ENCODE assay signal across 1 cellular context in the genomic region with DNA sequence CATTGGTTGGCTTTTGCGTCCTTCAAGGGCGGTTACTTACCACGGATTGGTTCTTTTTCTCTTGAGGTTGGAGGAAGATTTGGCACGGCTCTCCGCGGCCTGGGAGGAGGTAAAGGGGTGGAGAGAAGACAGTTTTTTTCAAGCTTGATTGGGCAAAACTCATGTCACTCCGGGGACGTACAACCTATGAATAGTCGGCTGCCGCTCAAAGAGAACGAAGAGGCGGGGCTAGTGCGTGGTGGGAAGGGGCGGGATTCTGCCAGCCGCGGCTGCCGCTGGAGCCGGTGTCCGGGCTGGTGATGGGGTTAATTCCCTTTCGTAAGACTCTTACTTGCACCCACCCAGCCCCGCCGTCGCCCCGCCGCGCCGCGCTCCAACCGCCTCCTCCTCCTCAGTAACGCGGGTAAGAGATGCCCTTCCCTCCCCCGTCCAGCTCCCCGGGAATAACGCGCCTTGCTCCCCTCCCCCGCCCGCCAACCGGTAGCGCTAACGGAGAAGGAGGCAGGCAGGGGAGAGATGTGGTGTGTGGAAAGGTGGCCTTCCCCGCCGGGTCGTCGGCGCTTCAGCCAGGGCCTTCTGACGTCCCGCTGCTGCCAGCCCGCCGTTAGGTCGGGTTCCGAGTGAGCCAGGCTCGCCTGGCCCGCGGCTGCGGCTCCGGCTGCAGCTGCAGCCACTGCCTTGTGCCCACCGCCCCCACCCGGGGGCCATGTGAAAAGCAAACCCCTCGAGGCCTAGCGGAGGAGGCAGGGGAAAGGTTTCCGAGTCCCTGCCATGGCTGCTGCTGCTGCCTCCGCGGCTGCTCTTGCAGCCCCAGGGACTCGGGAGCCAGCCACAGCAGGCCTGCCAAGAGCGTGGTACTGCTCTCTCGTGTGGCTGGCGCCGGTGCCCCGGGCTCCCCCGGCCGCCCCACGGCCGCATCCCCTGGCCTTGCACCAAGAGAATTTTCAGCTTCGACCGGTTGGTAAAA.
A peak's percentile ranks its signal among the peaks of the same experiment; 100 is the strongest.
TF ChIP-seq lines count a peak whose summit lies in the region.

A gene (plus strand): TSS at position 254 of the 967 bp plus-strand sequence. CDS start 73,362 bp downstream, outside the sequence.

TF ChIP-seq in HepG2, 621 proteins besides CTCF, POLR2A, EP300 and RAD21 (continued from another document and continues in another):
- TF ChIP-seq, protein P1, sequence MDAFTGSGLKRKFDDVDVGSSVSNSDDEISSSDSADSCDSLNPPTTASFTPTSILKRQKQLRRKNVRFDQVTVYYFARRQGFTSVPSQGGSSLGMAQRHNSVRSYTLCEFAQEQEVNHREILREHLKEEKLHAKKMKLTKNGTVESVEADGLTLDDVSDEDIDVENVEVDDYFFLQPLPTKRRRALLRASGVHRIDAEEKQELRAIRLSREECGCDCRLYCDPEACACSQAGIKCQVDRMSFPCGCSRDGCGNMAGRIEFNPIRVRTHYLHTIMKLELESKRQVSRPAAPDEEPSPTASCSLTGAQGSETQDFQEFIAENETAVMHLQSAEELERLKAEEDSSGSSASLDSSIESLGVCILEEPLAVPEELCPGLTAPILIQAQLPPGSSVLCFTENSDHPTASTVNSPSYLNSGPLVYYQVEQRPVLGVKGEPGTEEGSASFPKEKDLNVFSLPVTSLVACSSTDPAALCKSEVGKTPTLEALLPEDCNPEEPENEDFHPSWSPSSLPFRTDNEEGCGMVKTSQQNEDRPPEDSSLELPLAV (CRISPR knock-in tag; conservative IDR thresholded peaks at IDR 0.05; ENCODE audit: low read depth) = no peak
- no peak for TF ChIP-seq SMC3 (IDR thresholded peaks at IDR 0.05; ENCODE audit: low read length)
- TF ChIP-seq BCL6 (CRISPR knock-in tag; IDR thresholded peaks at IDR 0.05) = no peak
- TF ChIP-seq ZNF652 (CRISPR knock-in tag; IDR thresholded peaks at IDR 0.05; ENCODE audit: borderline replicate concordance, low read depth) = peak; percentile 79
- TF ChIP-seq MTA1 (CRISPR knock-in tag; IDR thresholded peaks at IDR 0.05; ENCODE audit: borderline replicate concordance) = peak; percentile 69; the same call in 1 of the 2 replicates
- TF ChIP-seq ISL2 (CRISPR knock-in tag; IDR thresholded peaks at IDR 0.05) = peak; percentile 51; the same call in 1 of the 2 replicates
- peak; percentile 46 for TF ChIP-seq IKZF4 (CRISPR knock-in tag; IDR thresholded peaks at IDR 0.05; ENCODE audit: borderline replicate concordance, low read depth, not compliant biosample characterization)
- 0 out of 2 replicates have a peak, but pooled peaks have one; percentile 69 for TF ChIP-seq FLYWCH1 (CRISPR knock-in tag; IDR thresholded peaks at IDR 0.05)
- TF ChIP-seq, protein P2, sequence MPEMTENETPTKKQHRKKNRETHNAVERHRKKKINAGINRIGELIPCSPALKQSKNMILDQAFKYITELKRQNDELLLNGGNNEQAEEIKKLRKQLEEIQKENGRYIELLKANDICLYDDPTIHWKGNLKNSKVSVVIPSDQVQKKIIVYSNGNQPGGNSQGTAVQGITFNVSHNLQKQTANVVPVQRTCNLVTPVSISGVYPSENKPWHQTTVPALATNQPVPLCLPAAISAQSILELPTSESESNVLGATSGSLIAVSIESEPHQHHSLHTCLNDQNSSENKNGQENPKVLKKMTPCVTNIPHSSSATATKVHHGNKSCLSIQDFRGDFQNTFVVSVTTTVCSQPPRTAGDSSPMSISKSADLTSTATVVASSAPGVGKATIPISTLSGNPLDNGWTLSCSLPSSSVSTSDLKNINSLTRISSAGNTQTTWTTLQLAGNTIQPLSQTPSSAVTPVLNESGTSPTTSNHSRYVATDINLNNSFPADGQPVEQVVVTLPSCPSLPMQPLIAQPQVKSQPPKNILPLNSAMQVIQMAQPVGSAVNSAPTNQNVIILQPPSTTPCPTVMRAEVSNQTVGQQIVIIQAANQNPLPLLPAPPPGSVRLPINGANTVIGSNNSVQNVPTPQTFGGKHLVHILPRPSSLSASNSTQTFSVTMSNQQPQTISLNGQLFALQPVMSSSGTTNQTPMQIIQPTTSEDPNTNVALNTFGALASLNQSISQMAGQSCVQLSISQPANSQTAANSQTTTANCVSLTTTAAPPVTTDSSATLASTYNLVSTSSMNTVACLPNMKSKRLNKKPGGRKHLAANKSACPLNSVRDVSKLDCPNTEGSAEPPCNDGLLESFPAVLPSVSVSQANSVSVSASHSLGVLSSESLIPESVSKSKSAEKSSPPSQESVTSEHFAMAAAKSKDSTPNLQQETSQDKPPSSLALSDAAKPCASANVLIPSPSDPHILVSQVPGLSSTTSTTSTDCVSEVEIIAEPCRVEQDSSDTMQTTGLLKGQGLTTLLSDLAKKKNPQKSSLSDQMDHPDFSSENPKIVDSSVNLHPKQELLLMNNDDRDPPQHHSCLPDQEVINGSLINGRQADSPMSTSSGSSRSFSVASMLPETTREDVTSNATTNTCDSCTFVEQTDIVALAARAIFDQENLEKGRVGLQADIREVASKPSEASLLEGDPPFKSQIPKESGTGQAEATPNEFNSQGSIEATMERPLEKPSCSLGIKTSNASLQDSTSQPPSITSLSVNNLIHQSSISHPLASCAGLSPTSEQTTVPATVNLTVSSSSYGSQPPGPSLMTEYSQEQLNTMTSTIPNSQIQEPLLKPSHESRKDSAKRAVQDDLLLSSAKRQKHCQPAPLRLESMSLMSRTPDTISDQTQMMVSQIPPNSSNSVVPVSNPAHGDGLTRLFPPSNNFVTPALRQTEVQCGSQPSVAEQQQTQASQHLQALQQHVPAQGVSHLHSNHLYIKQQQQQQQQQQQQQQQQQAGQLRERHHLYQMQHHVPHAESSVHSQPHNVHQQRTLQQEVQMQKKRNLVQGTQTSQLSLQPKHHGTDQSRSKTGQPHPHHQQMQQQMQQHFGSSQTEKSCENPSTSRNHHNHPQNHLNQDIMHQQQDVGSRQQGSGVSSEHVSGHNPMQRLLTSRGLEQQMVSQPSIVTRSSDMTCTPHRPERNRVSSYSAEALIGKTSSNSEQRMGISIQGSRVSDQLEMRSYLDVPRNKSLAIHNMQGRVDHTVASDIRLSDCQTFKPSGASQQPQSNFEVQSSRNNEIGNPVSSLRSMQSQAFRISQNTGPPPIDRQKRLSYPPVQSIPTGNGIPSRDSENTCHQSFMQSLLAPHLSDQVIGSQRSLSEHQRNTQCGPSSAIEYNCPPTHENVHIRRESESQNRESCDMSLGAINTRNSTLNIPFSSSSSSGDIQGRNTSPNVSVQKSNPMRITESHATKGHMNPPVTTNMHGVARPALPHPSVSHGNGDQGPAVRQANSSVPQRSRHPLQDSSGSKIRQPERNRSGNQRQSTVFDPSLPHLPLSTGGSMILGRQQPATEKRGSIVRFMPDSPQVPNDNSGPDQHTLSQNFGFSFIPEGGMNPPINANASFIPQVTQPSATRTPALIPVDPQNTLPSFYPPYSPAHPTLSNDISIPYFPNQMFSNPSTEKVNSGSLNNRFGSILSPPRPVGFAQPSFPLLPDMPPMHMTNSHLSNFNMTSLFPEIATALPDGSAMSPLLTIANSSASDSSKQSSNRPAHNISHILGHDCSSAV (CRISPR knock-in tag; IDR thresholded peaks at IDR 0.05; ENCODE audit: borderline replicate concordance) = 0 out of 2 replicates have a peak, but pooled peaks have one; percentile 6
- peak; percentile 80 for TF ChIP-seq ZNF891 (CRISPR knock-in tag; IDR thresholded peaks at IDR 0.05)
- peak; percentile 85 for TF ChIP-seq ZBTB7B (CRISPR knock-in tag; IDR thresholded peaks at IDR 0.05)
- TF ChIP-seq YY1 (IDR thresholded peaks at IDR 0.05; ENCODE audit: insufficient read depth, insufficient replicate concordance, low read depth, low read length) = peak; percentile 62
- TF ChIP-seq NCOA5 (CRISPR knock-in tag; IDR thresholded peaks at IDR 0.05) = no peak
- 0 out of 2 replicates have a peak, but pooled peaks have one; percentile 7 for TF ChIP-seq NCOA2 (CRISPR knock-in tag; IDR thresholded peaks at IDR 0.05)
- TF ChIP-seq AGO1 (IDR thresholded peaks at IDR 0.05; ENCODE audit: low read depth, low read length, poor library complexity, severe bottlenecking) = peak; percentile 29
- peak; percentile 91; the same call in 1 of the 2 replicates for TF ChIP-seq KLF13 (CRISPR knock-in tag; IDR thresholded peaks at IDR 0.05)
- TF ChIP-seq MTA3 (CRISPR knock-in tag; IDR thresholded peaks at IDR 0.05) = no peak
- TF ChIP-seq, protein P3, sequence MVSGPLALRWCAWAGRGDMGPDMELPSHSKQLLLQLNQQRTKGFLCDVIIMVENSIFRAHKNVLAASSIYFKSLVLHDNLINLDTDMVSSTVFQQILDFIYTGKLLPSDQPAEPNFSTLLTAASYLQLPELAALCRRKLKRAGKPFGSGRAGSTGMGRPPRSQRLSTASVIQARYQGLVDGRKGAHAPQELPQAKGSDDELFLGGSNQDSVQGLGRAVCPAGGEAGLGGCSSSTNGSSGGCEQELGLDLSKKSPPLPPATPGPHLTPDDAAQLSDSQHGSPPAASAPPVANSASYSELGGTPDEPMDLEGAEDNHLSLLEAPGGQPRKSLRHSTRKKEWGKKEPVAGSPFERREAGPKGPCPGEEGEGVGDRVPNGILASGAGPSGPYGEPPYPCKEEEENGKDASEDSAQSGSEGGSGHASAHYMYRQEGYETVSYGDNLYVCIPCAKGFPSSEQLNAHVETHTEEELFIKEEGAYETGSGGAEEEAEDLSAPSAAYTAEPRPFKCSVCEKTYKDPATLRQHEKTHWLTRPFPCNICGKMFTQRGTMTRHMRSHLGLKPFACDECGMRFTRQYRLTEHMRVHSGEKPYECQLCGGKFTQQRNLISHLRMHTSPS (CRISPR knock-in tag; IDR thresholded peaks at IDR 0.05; ENCODE audit: low read depth) = peak; percentile 81
- TF ChIP-seq, protein P4, sequence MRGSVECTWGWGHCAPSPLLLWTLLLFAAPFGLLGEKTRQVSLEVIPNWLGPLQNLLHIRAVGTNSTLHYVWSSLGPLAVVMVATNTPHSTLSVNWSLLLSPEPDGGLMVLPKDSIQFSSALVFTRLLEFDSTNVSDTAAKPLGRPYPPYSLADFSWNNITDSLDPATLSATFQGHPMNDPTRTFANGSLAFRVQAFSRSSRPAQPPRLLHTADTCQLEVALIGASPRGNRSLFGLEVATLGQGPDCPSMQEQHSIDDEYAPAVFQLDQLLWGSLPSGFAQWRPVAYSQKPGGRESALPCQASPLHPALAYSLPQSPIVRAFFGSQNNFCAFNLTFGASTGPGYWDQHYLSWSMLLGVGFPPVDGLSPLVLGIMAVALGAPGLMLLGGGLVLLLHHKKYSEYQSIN (CRISPR knock-in tag; IDR thresholded peaks at IDR 0.05; ENCODE audit: borderline replicate concordance) = no peak
- peak; percentile 92 for TF ChIP-seq KMT2B (CRISPR knock-in tag; IDR thresholded peaks at IDR 0.05)
- no peak for TF ChIP-seq TEAD2 (CRISPR knock-in tag; IDR thresholded peaks at IDR 0.05)
- TF ChIP-seq MTF1 (CRISPR knock-in tag; IDR thresholded peaks at IDR 0.05) = 0 out of 2 replicates have a peak, but pooled peaks have one; percentile 62
- peak; percentile 80 for TF ChIP-seq CCDC6 (CRISPR knock-in tag; IDR thresholded peaks at IDR 0.05)
- peak; percentile 91 for TF ChIP-seq AGO2 (optimal IDR thresholded peaks at IDR 0.05; ENCODE audit: low read depth, low read length)
- TF ChIP-seq, protein P5, sequence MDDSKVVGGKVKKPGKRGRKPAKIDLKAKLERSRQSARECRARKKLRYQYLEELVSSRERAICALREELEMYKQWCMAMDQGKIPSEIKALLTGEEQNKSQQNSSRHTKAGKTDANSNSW (CRISPR knock-in tag; IDR thresholded peaks at IDR 0.05; ENCODE audit: borderline replicate concordance) = peak; percentile 44; the same call in 1 of the 2 replicates
- TF ChIP-seq DNMT1 (CRISPR knock-in tag; IDR thresholded peaks at IDR 0.05) = peak; percentile 97
- no peak for TF ChIP-seq PCBP1 (IDR thresholded peaks at IDR 0.05; ENCODE audit: borderline replicate concordance, low read depth, low read length)
- TF ChIP-seq ZSCAN12 (CRISPR knock-in tag; IDR thresholded peaks at IDR 0.05) = 0 out of 2 replicates have a peak, but pooled peaks have one; percentile 32
- TF ChIP-seq, protein P6, sequence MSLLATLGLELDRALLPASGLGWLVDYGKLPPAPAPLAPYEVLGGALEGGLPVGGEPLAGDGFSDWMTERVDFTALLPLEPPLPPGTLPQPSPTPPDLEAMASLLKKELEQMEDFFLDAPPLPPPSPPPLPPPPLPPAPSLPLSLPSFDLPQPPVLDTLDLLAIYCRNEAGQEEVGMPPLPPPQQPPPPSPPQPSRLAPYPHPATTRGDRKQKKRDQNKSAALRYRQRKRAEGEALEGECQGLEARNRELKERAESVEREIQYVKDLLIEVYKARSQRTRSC (CRISPR knock-in tag; IDR thresholded peaks at IDR 0.05; ENCODE audit: low read depth) = no peak
- no peak for TF ChIP-seq TOE1 (CRISPR knock-in tag; IDR thresholded peaks at IDR 0.05)
- no peak for TF ChIP-seq ZNF207 (IDR thresholded peaks at IDR 0.05; ENCODE audit: borderline replicate concordance)
- peak; percentile 78 for TF ChIP-seq KAT8 (CRISPR knock-in tag; IDR thresholded peaks at IDR 0.05)
- peak; percentile 67; the same call in 1 of the 2 replicates for TF ChIP-seq DNMT3B (CRISPR knock-in tag; conservative IDR thresholded peaks at IDR 0.05)
- TF ChIP-seq IRX3 (CRISPR knock-in tag; IDR thresholded peaks at IDR 0.05; ENCODE audit: borderline replicate concordance, low read depth) = 0 out of 2 replicates have a peak, but pooled peaks have one; percentile 51
- no peak; the same call in 1 of the 2 replicates for TF ChIP-seq PPARG (CRISPR knock-in tag; conservative IDR thresholded peaks at IDR 0.05)
- 0 out of 2 replicates have a peak, but pooled peaks have one; percentile 35 for TF ChIP-seq MYNN (CRISPR knock-in tag; IDR thresholded peaks at IDR 0.05; ENCODE audit: low read depth)
- peak; percentile 98 for TF ChIP-seq KMT2A (CRISPR knock-in tag; IDR thresholded peaks at IDR 0.05)
- TF ChIP-seq, protein P7, sequence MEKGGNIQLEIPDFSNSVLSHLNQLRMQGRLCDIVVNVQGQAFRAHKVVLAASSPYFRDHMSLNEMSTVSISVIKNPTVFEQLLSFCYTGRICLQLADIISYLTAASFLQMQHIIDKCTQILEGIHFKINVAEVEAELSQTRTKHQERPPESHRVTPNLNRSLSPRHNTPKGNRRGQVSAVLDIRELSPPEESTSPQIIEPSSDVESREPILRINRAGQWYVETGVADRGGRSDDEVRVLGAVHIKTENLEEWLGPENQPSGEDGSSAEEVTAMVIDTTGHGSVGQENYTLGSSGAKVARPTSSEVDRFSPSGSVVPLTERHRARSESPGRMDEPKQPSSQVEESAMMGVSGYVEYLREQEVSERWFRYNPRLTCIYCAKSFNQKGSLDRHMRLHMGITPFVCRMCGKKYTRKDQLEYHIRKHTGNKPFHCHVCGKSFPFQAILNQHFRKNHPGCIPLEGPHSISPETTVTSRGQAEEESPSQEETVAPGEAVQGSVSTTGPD (CRISPR knock-in tag; IDR thresholded peaks at IDR 0.05) = peak; percentile 67; the same call in 1 of the 2 replicates
- peak; percentile 78; the same call in 1 of the 2 replicates for TF ChIP-seq ZBTB7A (CRISPR knock-in tag; IDR thresholded peaks at IDR 0.05)
- TF ChIP-seq, protein P8, sequence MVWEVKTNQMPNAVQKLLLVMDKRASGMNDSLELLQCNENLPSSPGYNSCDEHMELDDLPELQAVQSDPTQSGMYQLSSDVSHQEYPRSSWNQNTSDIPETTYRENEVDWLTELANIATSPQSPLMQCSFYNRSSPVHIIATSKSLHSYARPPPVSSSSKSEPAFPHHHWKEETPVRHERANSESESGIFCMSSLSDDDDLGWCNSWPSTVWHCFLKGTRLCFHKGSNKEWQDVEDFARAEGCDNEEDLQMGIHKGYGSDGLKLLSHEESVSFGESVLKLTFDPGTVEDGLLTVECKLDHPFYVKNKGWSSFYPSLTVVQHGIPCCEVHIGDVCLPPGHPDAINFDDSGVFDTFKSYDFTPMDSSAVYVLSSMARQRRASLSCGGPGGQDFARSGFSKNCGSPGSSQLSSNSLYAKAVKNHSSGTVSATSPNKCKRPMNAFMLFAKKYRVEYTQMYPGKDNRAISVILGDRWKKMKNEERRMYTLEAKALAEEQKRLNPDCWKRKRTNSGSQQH (CRISPR knock-in tag; IDR thresholded peaks at IDR 0.05; ENCODE audit: low read depth) = peak; percentile 74
- TF ChIP-seq MIER2 (CRISPR knock-in tag; IDR thresholded peaks at IDR 0.05) = 0 out of 2 replicates have a peak, but pooled peaks have one; percentile 16
